1 cellular context compared by ENCODE assay signal in the genomic region with DNA sequence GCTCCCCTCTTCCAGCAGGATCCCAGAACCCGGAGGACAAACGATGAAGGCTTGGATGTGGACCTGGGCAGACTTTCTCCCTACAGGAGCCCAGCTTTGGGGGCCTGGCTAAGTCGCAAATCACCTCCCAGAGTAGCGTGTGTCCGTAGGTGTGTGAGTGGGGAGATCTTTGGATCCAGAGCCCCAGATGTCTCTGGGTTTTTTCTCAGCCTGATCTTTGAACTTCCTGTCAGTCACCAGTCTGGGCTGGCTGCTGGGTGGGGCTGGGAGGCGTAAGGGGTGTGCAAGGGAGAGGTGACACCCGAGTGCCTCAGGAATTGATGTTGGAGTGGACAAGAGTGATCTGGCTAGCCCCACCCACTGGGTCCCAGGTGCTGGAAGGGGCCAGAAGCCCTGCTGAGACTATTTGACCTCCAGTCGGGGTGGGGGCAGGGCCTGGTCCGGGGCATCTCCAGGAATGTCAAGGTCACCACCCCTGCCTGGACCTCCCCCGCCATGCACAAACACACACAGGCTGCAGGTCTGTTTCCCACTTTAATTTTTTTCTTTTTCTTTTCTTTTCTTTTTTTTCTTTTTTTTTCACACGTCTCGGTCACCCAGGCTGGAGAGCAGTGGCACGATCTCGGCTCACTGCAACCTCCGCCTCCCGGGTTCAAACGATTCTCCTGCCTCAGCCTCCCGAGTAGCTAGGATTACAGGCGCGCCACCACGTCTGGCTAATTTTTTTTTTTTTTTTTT.
A peak's percentile ranks its signal among the peaks of the same experiment; 100 is the strongest.
TF ChIP-seq lines count a peak whose summit lies in the region.

A gene with protein sequence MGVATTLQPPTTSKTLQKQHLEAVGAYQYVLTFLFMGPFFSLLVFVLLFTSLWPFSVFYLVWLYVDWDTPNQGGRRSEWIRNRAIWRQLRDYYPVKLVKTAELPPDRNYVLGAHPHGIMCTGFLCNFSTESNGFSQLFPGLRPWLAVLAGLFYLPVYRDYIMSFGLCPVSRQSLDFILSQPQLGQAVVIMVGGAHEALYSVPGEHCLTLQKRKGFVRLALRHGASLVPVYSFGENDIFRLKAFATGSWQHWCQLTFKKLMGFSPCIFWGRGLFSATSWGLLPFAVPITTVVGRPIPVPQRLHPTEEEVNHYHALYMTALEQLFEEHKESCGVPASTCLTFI (minus strand): TSS at position 175 of the 738 bp plus-strand sequence. CDS start 182 bp downstream, outside the sequence.

TF ChIP-seq in HepG2, 621 proteins besides CTCF, POLR2A, EP300 and RAD21 (continued from another document and continues in another):
- TF ChIP-seq UBTF (CRISPR knock-in tag; IDR thresholded peaks at IDR 0.05) (peak; percentile 54; the same call in 1 of the 2 replicates), HNF1A (IDR thresholded peaks at IDR 0.05; ENCODE audit: low read depth) (no peak), HNF1A (CRISPR knock-in tag; IDR thresholded peaks at IDR 0.05; ENCODE audit: borderline replicate concordance) (peak; percentile 68; the same call in 1 of the 2 replicates), PREB (CRISPR knock-in tag; IDR thresholded peaks at IDR 0.05) (no peak), ZNF781 (CRISPR knock-in tag; IDR thresholded peaks at IDR 0.05; ENCODE audit: borderline replicate concordance, not compliant biosample characterization) (peak; percentile 89), ZNF136 (CRISPR knock-in tag; IDR thresholded peaks at IDR 0.05; ENCODE audit: low read depth) (no peak; the same call in 1 of the 2 replicates), ZKSCAN8 (CRISPR knock-in tag; IDR thresholded peaks at IDR 0.05; ENCODE audit: borderline replicate concordance) (0 out of 2 replicates have a peak, but pooled peaks have one; percentile 26), ZC3H13 (CRISPR knock-in tag; IDR thresholded peaks at IDR 0.05) (peak; percentile 86), GLI4 (CRISPR knock-in tag; IDR thresholded peaks at IDR 0.05; ENCODE audit: borderline replicate concordance) (0 out of 2 replicates have a peak, but pooled peaks have one; percentile 35), ATF7 (IDR thresholded peaks at IDR 0.05) (no peak), ATF7 (CRISPR knock-in tag; IDR thresholded peaks at IDR 0.05) (no peak), BORCS8-MEF2B (CRISPR knock-in tag; IDR thresholded peaks at IDR 0.05) (no peak), HNF4A (CRISPR knock-in tag; IDR thresholded peaks at IDR 0.05) (peak; percentile 94), HDAC2 (CRISPR knock-in tag; IDR thresholded peaks at IDR 0.05) (peak; percentile 64), ZNF34 (CRISPR knock-in tag; IDR thresholded peaks at IDR 0.05; ENCODE audit: borderline replicate concordance) (no peak), THAP11 (CRISPR knock-in tag; IDR thresholded peaks at IDR 0.05) (peak; percentile 66), MZF1 (CRISPR knock-in tag; IDR thresholded peaks at IDR 0.05; ENCODE audit: borderline replicate concordance) (no peak), ZNF343 (CRISPR knock-in tag; IDR thresholded peaks at IDR 0.05) (no peak), ZFY (CRISPR knock-in tag; IDR thresholded peaks at IDR 0.05) (peak; percentile 43; the same call in 1 of the 2 replicates), ZNF720 (CRISPR knock-in tag; IDR thresholded peaks at IDR 0.05) (no peak), SYNCRIP (IDR thresholded peaks at IDR 0.05; ENCODE audit: insufficient read depth, low read depth, low read length) (no peak), ZNF20 (CRISPR knock-in tag; IDR thresholded peaks at IDR 0.05) (no peak), CENPBD1 (CRISPR knock-in tag; IDR thresholded peaks at IDR 0.05; ENCODE audit: borderline replicate concordance, low read depth) (no peak), SSRP1 (CRISPR knock-in tag; IDR thresholded peaks at IDR 0.05) (no peak), FOXK2 (IDR thresholded peaks at IDR 0.05) (peak; percentile 53; the same call in 1 of the 2 replicates), ZNF724P (CRISPR knock-in tag; IDR thresholded peaks at IDR 0.05; ENCODE audit: borderline replicate concordance) (peak; percentile 25; the same call in 1 of the 2 replicates), HNF4G (IDR thresholded peaks at IDR 0.05; ENCODE audit: borderline replicate concordance, low read depth, low read length) (peak; percentile 90), HNF4G (CRISPR knock-in tag; IDR thresholded peaks at IDR 0.05; ENCODE audit: borderline replicate concordance, low read depth) (peak; percentile 76; the same call in 1 of the 2 replicates)
- TF ChIP-seq, protein P1, sequence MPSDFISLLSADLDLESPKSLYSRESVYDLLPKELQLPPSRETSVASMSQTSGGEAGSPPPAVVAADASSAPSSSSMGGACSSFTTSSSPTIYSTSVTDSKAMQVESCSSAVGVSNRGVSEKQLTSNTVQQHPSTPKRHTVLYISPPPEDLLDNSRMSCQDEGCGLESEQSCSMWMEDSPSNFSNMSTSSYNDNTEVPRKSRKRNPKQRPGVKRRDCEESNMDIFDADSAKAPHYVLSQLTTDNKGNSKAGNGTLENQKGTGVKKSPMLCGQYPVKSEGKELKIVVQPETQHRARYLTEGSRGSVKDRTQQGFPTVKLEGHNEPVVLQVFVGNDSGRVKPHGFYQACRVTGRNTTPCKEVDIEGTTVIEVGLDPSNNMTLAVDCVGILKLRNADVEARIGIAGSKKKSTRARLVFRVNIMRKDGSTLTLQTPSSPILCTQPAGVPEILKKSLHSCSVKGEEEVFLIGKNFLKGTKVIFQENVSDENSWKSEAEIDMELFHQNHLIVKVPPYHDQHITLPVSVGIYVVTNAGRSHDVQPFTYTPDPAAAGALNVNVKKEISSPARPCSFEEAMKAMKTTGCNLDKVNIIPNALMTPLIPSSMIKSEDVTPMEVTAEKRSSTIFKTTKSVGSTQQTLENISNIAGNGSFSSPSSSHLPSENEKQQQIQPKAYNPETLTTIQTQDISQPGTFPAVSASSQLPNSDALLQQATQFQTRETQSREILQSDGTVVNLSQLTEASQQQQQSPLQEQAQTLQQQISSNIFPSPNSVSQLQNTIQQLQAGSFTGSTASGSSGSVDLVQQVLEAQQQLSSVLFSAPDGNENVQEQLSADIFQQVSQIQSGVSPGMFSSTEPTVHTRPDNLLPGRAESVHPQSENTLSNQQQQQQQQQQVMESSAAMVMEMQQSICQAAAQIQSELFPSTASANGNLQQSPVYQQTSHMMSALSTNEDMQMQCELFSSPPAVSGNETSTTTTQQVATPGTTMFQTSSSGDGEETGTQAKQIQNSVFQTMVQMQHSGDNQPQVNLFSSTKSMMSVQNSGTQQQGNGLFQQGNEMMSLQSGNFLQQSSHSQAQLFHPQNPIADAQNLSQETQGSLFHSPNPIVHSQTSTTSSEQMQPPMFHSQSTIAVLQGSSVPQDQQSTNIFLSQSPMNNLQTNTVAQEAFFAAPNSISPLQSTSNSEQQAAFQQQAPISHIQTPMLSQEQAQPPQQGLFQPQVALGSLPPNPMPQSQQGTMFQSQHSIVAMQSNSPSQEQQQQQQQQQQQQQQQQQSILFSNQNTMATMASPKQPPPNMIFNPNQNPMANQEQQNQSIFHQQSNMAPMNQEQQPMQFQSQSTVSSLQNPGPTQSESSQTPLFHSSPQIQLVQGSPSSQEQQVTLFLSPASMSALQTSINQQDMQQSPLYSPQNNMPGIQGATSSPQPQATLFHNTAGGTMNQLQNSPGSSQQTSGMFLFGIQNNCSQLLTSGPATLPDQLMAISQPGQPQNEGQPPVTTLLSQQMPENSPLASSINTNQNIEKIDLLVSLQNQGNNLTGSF (CRISPR knock-in tag; IDR thresholded peaks at IDR 0.05) = no peak
- TF ChIP-seq, protein P2, sequence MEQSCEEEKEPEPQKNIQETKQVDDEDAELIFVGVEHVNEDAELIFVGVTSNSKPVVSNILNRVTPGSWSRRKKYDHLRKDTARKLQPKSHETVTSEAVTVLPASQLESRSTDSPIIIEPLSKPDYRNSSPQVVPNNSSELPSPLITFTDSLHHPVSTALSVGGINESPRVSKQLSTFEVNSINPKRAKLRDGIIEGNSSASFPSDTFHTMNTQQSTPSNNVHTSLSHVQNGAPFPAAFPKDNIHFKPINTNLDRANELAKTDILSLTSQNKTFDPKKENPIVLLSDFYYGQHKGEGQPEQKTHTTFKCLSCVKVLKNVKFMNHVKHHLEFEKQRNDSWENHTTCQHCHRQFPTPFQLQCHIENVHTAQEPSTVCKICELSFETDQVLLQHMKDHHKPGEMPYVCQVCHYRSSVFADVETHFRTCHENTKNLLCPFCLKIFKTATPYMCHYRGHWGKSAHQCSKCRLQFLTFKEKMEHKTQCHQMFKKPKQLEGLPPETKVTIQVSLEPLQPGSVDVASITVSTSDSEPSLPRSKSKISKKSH (CRISPR knock-in tag; IDR thresholded peaks at IDR 0.05; ENCODE audit: borderline replicate concordance) = peak; percentile 76; the same call in 1 of the 2 replicates
- TF ChIP-seq, protein P3, sequence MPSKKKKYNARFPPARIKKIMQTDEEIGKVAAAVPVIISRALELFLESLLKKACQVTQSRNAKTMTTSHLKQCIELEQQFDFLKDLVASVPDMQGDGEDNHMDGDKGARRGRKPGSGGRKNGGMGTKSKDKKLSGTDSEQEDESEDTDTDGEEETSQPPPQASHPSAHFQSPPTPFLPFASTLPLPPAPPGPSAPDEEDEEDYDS (CRISPR knock-in tag; IDR thresholded peaks at IDR 0.05) = peak; percentile 89
- TF ChIP-seq, protein P4, sequence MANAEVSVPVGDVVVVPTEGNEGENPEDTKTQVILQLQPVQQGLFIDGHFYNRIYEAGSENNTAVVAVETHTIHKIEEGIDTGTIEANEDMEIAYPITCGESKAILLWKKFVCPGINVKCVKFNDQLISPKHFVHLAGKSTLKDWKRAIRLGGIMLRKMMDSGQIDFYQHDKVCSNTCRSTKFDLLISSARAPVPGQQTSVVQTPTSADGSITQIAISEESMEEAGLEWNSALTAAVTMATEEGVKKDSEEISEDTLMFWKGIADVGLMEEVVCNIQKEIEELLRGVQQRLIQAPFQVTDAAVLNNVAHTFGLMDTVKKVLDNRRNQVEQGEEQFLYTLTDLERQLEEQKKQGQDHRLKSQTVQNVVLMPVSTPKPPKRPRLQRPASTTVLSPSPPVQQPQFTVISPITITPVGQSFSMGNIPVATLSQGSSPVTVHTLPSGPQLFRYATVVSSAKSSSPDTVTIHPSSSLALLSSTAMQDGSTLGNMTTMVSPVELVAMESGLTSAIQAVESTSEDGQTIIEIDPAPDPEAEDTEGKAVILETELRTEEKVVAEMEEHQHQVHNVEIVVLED (CRISPR knock-in tag; IDR thresholded peaks at IDR 0.05; ENCODE audit: borderline replicate concordance) = peak; percentile 33; the same call in 1 of the 2 replicates
